2 cellular contexts compared by ENCODE assay signal in the genomic region with DNA sequence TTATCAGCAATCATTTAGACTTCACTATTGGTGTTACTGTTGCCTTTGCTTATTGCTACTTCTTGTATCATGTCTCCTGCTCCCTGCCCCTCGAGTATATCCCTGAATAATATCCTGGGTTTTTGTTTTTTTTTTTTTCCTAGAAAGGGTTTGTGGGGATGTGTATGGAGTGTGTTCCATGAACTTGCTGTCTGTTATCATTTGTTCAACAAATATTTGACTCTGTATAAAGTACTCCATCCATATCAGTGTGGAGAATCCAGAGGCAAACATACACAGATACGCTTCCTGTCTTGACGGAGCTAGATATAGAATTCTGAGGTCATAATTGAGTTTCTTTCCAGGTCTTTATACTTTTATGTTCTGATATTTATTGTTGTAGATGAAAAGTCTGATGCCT.
A peak's percentile ranks its signal among the peaks of the same experiment; 100 is the strongest.
TF ChIP-seq lines count a peak whose summit lies in the region.

No MANE protein-coding gene starts in this region.

TF ChIP-seq in GM23338, 12 proteins besides CTCF, POLR2A, EP300 and RAD21 (continued from another document and continues in another):
- no peak for TF ChIP-seq ZNF114 (CRISPR knock-in tag; IDR thresholded peaks at IDR 0.05)
- no peak for TF ChIP-seq NANOG (IDR thresholded peaks at IDR 0.05; ENCODE audit: borderline replicate concordance)
- TF ChIP-seq EZH2 (IDR thresholded peaks at IDR 0.05; ENCODE audit: low read depth, unreplicated experiment) = no peak
- TF ChIP-seq JUNB (IDR thresholded peaks at IDR 0.05; ENCODE audit: unreplicated experiment) = no peak
- no peak for TF ChIP-seq POLR2AphosphoS5 (IDR thresholded peaks at IDR 0.05; ENCODE audit: low read depth)
- no peak for TF ChIP-seq CREB1 (CRISPR knock-in tag; IDR thresholded peaks at IDR 0.05; ENCODE audit: low read depth)
- TF ChIP-seq EZH2phosphoT487 (IDR thresholded peaks at IDR 0.05; ENCODE audit: unreplicated experiment) = no peak
- TF ChIP-seq, protein P1, sequence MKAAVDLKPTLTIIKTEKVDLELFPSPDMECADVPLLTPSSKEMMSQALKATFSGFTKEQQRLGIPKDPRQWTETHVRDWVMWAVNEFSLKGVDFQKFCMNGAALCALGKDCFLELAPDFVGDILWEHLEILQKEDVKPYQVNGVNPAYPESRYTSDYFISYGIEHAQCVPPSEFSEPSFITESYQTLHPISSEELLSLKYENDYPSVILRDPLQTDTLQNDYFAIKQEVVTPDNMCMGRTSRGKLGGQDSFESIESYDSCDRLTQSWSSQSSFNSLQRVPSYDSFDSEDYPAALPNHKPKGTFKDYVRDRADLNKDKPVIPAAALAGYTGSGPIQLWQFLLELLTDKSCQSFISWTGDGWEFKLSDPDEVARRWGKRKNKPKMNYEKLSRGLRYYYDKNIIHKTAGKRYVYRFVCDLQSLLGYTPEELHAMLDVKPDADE (IDR thresholded peaks at IDR 0.05) = no peak
- no peak for TF ChIP-seq STAT1 (IDR thresholded peaks at IDR 0.05; ENCODE audit: unreplicated experiment)
- TF ChIP-seq, protein P2, sequence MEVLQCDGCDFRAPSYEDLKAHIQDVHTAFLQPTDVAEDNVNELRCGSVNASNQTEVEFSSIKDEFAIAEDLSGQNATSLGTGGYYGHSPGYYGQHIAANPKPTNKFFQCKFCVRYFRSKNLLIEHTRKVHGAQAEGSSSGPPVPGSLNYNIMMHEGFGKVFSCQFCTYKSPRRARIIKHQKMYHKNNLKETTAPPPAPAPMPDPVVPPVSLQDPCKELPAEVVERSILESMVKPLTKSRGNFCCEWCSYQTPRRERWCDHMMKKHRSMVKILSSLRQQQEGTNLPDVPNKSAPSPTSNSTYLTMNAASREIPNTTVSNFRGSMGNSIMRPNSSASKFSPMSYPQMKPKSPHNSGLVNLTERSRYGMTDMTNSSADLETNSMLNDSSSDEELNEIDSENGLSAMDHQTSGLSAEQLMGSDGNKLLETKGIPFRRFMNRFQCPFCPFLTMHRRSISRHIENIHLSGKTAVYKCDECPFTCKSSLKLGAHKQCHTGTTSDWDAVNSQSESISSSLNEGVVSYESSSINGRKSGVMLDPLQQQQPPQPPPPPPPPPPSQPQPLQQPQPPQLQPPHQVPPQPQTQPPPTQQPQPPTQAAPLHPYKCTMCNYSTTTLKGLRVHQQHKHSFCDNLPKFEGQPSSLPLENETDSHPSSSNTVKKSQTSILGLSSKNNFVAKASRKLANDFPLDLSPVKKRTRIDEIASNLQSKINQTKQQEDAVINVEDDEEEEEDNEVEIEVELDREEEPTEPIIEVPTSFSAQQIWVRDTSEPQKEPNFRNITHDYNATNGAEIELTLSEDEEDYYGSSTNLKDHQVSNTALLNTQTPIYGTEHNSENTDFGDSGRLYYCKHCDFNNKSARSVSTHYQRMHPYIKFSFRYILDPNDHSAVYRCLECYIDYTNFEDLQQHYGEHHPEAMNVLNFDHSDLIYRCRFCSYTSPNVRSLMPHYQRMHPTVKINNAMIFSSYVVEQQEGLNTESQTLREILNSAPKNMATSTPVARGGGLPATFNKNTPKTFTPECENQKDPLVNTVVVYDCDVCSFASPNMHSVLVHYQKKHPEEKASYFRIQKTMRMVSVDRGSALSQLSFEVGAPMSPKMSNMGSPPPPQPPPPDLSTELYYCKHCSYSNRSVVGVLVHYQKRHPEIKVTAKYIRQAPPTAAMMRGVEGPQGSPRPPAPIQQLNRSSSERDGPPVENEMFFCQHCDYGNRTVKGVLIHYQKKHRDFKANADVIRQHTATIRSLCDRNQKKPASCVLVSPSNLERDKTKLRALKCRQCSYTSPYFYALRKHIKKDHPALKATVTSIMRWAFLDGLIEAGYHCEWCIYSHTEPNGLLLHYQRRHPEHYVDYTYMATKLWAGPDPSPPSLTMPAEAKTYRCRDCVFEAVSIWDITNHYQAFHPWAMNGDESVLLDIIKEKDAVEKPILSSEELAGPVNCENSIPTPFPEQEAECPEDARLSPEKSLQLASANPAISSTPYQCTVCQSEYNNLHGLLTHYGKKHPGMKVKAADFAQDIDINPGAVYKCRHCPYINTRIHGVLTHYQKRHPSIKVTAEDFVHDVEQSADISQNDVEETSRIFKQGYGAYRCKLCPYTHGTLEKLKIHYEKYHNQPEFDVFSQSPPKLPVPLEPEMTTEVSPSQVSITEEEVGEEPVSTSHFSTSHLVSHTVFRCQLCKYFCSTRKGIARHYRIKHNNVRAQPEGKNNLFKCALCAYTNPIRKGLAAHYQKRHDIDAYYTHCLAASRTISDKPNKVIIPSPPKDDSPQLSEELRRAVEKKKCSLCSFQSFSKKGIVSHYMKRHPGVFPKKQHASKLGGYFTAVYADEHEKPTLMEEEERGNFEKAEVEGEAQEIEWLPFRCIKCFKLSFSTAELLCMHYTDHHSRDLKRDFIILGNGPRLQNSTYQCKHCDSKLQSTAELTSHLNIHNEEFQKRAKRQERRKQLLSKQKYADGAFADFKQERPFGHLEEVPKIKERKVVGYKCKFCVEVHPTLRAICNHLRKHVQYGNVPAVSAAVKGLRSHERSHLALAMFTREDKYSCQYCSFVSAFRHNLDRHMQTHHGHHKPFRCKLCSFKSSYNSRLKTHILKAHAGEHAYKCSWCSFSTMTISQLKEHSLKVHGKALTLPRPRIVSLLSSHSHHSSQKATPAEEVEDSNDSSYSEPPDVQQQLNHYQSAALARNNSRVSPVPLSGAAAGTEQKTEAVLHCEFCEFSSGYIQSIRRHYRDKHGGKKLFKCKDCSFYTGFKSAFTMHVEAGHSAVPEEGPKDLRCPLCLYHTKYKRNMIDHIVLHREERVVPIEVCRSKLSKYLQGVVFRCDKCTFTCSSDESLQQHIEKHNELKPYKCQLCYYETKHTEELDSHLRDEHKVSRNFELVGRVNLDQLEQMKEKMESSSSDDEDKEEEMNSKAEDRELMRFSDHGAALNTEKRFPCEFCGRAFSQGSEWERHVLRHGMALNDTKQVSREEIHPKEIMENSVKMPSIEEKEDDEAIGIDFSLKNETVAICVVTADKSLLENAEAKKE (CRISPR knock-in tag; IDR thresholded peaks at IDR 0.05) = no peak

TF ChIP-seq in K562, 482 proteins besides CTCF, POLR2A, EP300 and RAD21:
- TF ChIP-seq JUN (IDR thresholded peaks at IDR 0.05; ENCODE audit: borderline replicate concordance, low read depth, low read length) (no peak), JUN (CRISPR knock-in tag; IDR thresholded peaks at IDR 0.05; ENCODE audit: borderline replicate concordance) (no peak), NR2C2 (CRISPR knock-in tag; IDR thresholded peaks at IDR 0.05) (no peak), NR2C2 (tag; IDR thresholded peaks at IDR 0.05) (peak; percentile 16; the same call in 1 of the 2 replicates)
